2 cellular contexts compared by ENCODE assay signal in genomic region chr7:80859272-80859970, GRCh38.
TF ChIP-seq lines count a peak whose summit lies in the region.

No MANE protein-coding gene starts in this region.

TF ChIP-seq in GM23338, 12 proteins besides CTCF, POLR2A, EP300 and RAD21 (continued from another document):
- TF ChIP-seq EZH2 (IDR thresholded peaks at IDR 0.05; ENCODE audit: low read depth, unreplicated experiment) (no peak), ZNF331 (CRISPR knock-in tag; IDR thresholded peaks at IDR 0.05; ENCODE audit: low read depth) (no peak), REST (IDR thresholded peaks at IDR 0.05; ENCODE audit: unreplicated experiment) (no peak), JUNB (IDR thresholded peaks at IDR 0.05; ENCODE audit: unreplicated experiment) (no peak), EZH2phosphoT487 (IDR thresholded peaks at IDR 0.05; ENCODE audit: unreplicated experiment) (no peak), CREB1 (CRISPR knock-in tag; IDR thresholded peaks at IDR 0.05; ENCODE audit: low read depth) (no peak), STAT1 (IDR thresholded peaks at IDR 0.05; ENCODE audit: unreplicated experiment) (no peak)
- TF ChIP-seq, protein P1, sequence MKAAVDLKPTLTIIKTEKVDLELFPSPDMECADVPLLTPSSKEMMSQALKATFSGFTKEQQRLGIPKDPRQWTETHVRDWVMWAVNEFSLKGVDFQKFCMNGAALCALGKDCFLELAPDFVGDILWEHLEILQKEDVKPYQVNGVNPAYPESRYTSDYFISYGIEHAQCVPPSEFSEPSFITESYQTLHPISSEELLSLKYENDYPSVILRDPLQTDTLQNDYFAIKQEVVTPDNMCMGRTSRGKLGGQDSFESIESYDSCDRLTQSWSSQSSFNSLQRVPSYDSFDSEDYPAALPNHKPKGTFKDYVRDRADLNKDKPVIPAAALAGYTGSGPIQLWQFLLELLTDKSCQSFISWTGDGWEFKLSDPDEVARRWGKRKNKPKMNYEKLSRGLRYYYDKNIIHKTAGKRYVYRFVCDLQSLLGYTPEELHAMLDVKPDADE (IDR thresholded peaks at IDR 0.05) = no peak
TF ChIP-seq in GM23338: peak in this region for 0.

TF ChIP-seq in GM12878, 131 proteins besides CTCF, POLR2A, EP300 and RAD21:
- TF ChIP-seq, protein P2, sequence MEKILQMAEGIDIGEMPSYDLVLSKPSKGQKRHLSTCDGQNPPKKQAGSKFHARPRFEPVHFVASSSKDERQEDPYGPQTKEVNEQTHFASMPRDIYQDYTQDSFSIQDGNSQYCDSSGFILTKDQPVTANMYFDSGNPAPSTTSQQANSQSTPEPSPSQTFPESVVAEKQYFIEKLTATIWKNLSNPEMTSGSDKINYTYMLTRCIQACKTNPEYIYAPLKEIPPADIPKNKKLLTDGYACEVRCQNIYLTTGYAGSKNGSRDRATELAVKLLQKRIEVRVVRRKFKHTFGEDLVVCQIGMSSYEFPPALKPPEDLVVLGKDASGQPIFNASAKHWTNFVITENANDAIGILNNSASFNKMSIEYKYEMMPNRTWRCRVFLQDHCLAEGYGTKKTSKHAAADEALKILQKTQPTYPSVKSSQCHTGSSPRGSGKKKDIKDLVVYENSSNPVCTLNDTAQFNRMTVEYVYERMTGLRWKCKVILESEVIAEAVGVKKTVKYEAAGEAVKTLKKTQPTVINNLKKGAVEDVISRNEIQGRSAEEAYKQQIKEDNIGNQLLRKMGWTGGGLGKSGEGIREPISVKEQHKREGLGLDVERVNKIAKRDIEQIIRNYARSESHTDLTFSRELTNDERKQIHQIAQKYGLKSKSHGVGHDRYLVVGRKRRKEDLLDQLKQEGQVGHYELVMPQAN (conservative IDR thresholded peaks at IDR 0.05) = no peak
- no peak for TF ChIP-seq STAT1 (conservative IDR thresholded peaks at IDR 0.05)
- no peak for TF ChIP-seq SREBF1 (IDR thresholded peaks at IDR 0.05; ENCODE audit: low read length)
- no peak for TF ChIP-seq ZNF384 (IDR thresholded peaks at IDR 0.05; ENCODE audit: borderline replicate concordance, low read depth, low read length)
- TF ChIP-seq MEF2A (IDR thresholded peaks at IDR 0.05; ENCODE audit: insufficient read depth, low read depth, low read length) = no peak
- TF ChIP-seq MEF2B (IDR thresholded peaks at IDR 0.05; ENCODE audit: partially characterized antibody, poor library complexity, severe bottlenecking) = no peak
- TF ChIP-seq ATF7 (IDR thresholded peaks at IDR 0.05; ENCODE audit: low read depth) = no peak
- TF ChIP-seq HSF1 (IDR thresholded peaks at IDR 0.05; ENCODE audit: low read depth, low read length) = no peak
- TF ChIP-seq KLF5 (IDR thresholded peaks at IDR 0.05; ENCODE audit: partially characterized antibody) = no peak
- no peak for TF ChIP-seq RAD51 (IDR thresholded peaks at IDR 0.05)
- no peak for TF ChIP-seq RBBP5 (conservative IDR thresholded peaks at IDR 0.05)
- TF ChIP-seq SMAD1 (IDR thresholded peaks at IDR 0.05; ENCODE audit: low read depth, partially characterized antibody) = no peak
- no peak for TF ChIP-seq JUNB (IDR thresholded peaks at IDR 0.05)
- TF ChIP-seq HDGF (IDR thresholded peaks at IDR 0.05) = no peak
- TF ChIP-seq CHD1 (IDR thresholded peaks at IDR 0.05; ENCODE audit: low read depth, low read length) = no peak
- TF ChIP-seq CBX3 (IDR thresholded peaks at IDR 0.05; ENCODE audit: borderline replicate concordance, low read depth) = no peak
- TF ChIP-seq, protein P3, sequence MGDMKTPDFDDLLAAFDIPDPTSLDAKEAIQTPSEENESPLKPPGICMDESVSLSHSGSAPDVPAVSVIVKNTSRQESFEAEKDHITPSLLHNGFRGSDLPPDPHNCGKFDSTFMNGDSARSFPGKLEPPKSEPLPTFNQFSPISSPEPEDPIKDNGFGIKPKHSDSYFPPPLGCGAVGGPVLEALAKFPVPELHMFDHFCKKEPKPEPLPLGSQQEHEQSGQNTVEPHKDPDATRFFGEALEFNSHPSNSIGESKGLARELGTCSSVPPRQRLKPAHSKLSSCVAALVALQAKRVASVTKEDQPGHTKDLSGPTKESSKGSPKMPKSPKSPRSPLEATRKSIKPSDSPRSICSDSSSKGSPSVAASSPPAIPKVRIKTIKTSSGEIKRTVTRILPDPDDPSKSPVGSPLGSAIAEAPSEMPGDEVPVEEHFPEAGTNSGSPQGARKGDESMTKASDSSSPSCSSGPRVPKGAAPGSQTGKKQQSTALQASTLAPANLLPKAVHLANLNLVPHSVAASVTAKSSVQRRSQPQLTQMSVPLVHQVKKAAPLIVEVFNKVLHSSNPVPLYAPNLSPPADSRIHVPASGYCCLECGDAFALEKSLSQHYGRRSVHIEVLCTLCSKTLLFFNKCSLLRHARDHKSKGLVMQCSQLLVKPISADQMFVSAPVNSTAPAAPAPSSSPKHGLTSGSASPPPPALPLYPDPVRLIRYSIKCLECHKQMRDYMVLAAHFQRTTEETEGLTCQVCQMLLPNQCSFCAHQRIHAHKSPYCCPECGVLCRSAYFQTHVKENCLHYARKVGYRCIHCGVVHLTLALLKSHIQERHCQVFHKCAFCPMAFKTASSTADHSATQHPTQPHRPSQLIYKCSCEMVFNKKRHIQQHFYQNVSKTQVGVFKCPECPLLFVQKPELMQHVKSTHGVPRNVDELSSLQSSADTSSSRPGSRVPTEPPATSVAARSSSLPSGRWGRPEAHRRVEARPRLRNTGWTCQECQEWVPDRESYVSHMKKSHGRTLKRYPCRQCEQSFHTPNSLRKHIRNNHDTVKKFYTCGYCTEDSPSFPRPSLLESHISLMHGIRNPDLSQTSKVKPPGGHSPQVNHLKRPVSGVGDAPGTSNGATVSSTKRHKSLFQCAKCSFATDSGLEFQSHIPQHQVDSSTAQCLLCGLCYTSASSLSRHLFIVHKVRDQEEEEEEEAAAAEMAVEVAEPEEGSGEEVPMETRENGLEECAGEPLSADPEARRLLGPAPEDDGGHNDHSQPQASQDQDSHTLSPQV (IDR thresholded peaks at IDR 0.05) = no peak
